In genomic region chr9:90999425-91000397, GRCh38 we compare ENCODE assay signal across 15 cellular contexts.
DNase-seq lines count a peak whose midpoint lies in the region; ATAC-seq and TF ChIP-seq lines count a peak whose summit lies in the region.
"Had no signal": no experiment of that assay in that cellular context is flagged by ENCODE, and none has a peak within 500 bp of the region (broad histone marks: within the 10 kb centered on the region; RNA-seq: fewer than 3 reads in every experiment).

No MANE protein-coding gene starts in this region.

- H3K36me3 Mint-ChIP-seq in activated naive CD4-positive, alpha-beta T cell treated with anti-CD3 and anti-CD28 coated beads, Interleukin-2, amount 10 ng/mL, durations not matched to agents 7 days and 5 days: no peaks in the 10 kb centered on the region
- H3K36me3 Mint-ChIP-seq in type B pancreatic cell: no peaks in the 10 kb centered on the region

- H3K4me3 ChIP-seq in RWPE2 (ENCODE audit: severe bottlenecking) (no peak overlapping the region), tibial artery (no peak overlapping the region), lower lobe of right lung (no peak overlapping the region)

- no peaks in the 10 kb centered on the region for H3K4me1 Mint-ChIP-seq in activated naive CD4-positive, alpha-beta T cell treated with anti-CD3 and anti-CD28 coated beads, Interleukin-2, amount 10 ng/mL, durations not matched to agents 7 days and 5 days
- H3K4me1 Mint-ChIP-seq in type B pancreatic cell (ENCODE audit: unreplicated experiment): no peaks in the 10 kb centered on the region

- TF ChIP-seq CTCF in RWPE2 (IDR thresholded peaks at IDR 0.05; ENCODE audit: poor library complexity, severe bottlenecking) (no peak), type B pancreatic cell (conservative IDR thresholded peaks at IDR 0.05) (no peak), tibial artery (IDR thresholded peaks at IDR 0.05) (no peak), lower lobe of right lung (IDR thresholded peaks at IDR 0.05) (no peak)

- H3K9me3 ChIP-seq in RWPE2 (ENCODE audit: severe bottlenecking) (no peaks in the 10 kb centered on the region), tibial artery (no peaks in the 10 kb centered on the region), lower lobe of right lung (no peaks in the 10 kb centered on the region)
- H3K9me3 ChIP-seq: neutrophil had no signal

- H3K27me3 ChIP-seq in RWPE2 (ENCODE audit: insufficient read depth, poor library complexity, severe bottlenecking) (no peaks in the 10 kb centered on the region), tibial artery (no peaks in the 10 kb centered on the region), lower lobe of right lung (ENCODE audit: low read depth) (no peaks in the 10 kb centered on the region)
- H3K27me3 ChIP-seq: neutrophil had no signal

- no peak overlapping the region for H3K4me3 Mint-ChIP-seq in activated naive CD4-positive, alpha-beta T cell treated with anti-CD3 and anti-CD28 coated beads, Interleukin-2, amount 10 ng/mL, durations not matched to agents 7 days and 5 days
- peak overlapping the region; percentile 35 for H3K4me3 Mint-ChIP-seq in type B pancreatic cell
- H3K4me3 Mint-ChIP-seq: activated CD8-positive, alpha-beta T cell treated with anti-CD3 and anti-CD28 coated beads for 36 hours; effector memory CD8-positive, alpha-beta T cell had no signal

- H3K27ac ChIP-seq in RWPE2 (ENCODE audit: poor library complexity, severe bottlenecking) (peak overlapping the region; percentile 81), tibial artery (no peak overlapping the region), lower lobe of right lung (no peak overlapping the region)
- H3K27ac ChIP-seq: neutrophil had no signal

- H3K27me3 Mint-ChIP-seq in activated naive CD4-positive, alpha-beta T cell treated with anti-CD3 and anti-CD28 coated beads, Interleukin-2, amount 10 ng/mL, durations not matched to agents 7 days and 5 days: peaks cover 6% of the 10 kb centered on the region
- no peaks in the 10 kb centered on the region for H3K27me3 Mint-ChIP-seq in type B pancreatic cell
- H3K27me3 Mint-ChIP-seq: activated CD8-positive, alpha-beta T cell treated with anti-CD3 and anti-CD28 coated beads for 36 hours had no signal

- DNase-seq in activated naive CD4-positive, alpha-beta T cell treated with anti-CD3 and anti-CD28 coated beads, Interleukin-2, amount 10 ng/mL, durations not matched to agents 7 days and 5 days: no peak
- DNase-seq in activated naive CD4-positive, alpha-beta T cell treated with anti-CD3 and anti-CD28 coated beads, Interleukin-2, amount 50 U/mL, for 16 hours: no peak
- DNase-seq in RWPE2 (ENCODE audit: low spot score): no peak
- peak; percentile 37 for DNase-seq in globus pallidus (ENCODE audit: low spot score)
- no peak for DNase-seq in type B pancreatic cell (ENCODE audit: extremely low spot score, unreplicated experiment)
- no peak for DNase-seq in tibial artery
- DNase-seq in lower lobe of right lung: no peak
- no peak for DNase-seq in NCI-H226
- DNase-seq: activated CD8-positive, alpha-beta T cell treated with anti-CD3 and anti-CD28 coated beads for 36 hours; activated effector memory CD4-positive, alpha-beta T cell treated with anti-CD3 and anti-CD28 coated beads, Interleukin-2, amount 50 U/mL, for 16 hours; effector memory CD8-positive, alpha-beta T cell; NCI-H526; SHP77 treated with DMSO at 0.1 percent for 48 hours; T1000 had no signal

- peak overlapping the region; percentile 7 for H3K27ac Mint-ChIP-seq in activated naive CD4-positive, alpha-beta T cell treated with anti-CD3 and anti-CD28 coated beads, Interleukin-2, amount 10 ng/mL, durations not matched to agents 7 days and 5 days
- H3K27ac Mint-ChIP-seq in type B pancreatic cell: peak overlapping the region; percentile 97
- H3K27ac Mint-ChIP-seq: activated CD8-positive, alpha-beta T cell treated with anti-CD3 and anti-CD28 coated beads for 36 hours; effector memory CD8-positive, alpha-beta T cell had no signal

- H3K4me1 ChIP-seq in RWPE2 (ENCODE audit: insufficient read depth, poor library complexity, severe bottlenecking) (peaks cover 36% of the 10 kb centered on the region), tibial artery (no peaks in the 10 kb centered on the region), lower lobe of right lung (no peaks in the 10 kb centered on the region)

- H3K36me3 ChIP-seq in RWPE2 (ENCODE audit: low read depth) (no peaks in the 10 kb centered on the region), tibial artery (no peaks in the 10 kb centered on the region), lower lobe of right lung (no peaks in the 10 kb centered on the region)
- H3K36me3 ChIP-seq: neutrophil had no signal

- intact Hi-C loops in tibial artery (cut with DNase I; ENCODE audit: low total_unique reads) (no loop called here), lower lobe of right lung (cut with DNase I) (no loop called here)

- ATAC-seq in RWPE2 (ENCODE audit: low read depth) (peak; percentile 34; the same call in 2 of the 3 replicates), lower lobe of right lung (no peak)
- ATAC-seq: activated CD8-positive, alpha-beta T cell treated with anti-CD3 and anti-CD28 coated beads for 36 hours; effector memory CD8-positive, alpha-beta T cell had no signal

- CTCF ChIA-PET in activated naive CD4-positive, alpha-beta T cell treated with anti-CD3 and anti-CD28 coated beads, Interleukin-2, amount 10 ng/mL, durations not matched to agents 7 days and 5 days (lab: Charles Lee): no interaction called here

- no peaks in the 10 kb centered on the region for H3K9me3 Mint-ChIP-seq in activated naive CD4-positive, alpha-beta T cell treated with anti-CD3 and anti-CD28 coated beads, Interleukin-2, amount 10 ng/mL, durations not matched to agents 7 days and 5 days
- peaks cover 8% of the 10 kb centered on the region for H3K9me3 Mint-ChIP-seq in type B pancreatic cell
- H3K9me3 Mint-ChIP-seq: activated CD8-positive, alpha-beta T cell treated with anti-CD3 and anti-CD28 coated beads for 36 hours; effector memory CD8-positive, alpha-beta T cell had no signal
